8 cellular contexts compared by ENCODE assay signal in the genomic region with DNA sequence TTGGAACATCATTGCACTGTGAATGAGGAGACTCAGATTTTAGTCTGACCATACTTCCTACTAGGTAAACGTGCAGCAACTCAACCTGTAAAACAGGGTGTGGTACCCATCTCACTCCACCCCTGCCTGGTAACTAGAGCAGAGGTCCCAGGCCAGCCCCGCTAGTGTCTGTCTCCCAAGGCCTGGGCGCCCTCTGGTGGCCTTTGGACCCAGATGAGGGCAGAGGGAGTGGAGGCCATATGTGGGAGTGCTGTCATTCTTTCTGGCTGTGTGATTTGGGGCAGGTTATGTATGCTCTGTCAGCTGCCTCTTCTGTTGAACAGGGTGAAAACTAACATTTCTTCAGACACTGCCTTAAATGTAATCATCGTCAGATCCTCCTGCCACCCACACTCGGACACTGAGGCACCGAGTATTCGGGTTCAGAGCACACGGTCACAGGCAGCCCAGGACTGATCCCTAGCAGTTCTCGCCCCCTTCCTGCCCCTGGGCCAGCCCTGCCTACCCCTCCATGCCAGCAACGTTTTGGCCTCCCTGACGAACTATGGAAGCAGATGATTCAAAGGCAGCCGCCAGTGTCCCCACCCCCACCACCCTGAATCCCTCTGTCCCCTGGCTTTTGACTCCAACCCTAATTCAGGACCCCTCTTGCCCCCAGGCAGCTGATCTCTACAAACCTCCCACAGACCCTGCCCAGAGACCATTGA.
A peak's percentile ranks its signal among the peaks of the same experiment; 100 is the strongest.
DNase-seq lines count a peak whose midpoint lies in the region; ATAC-seq and TF ChIP-seq lines count a peak whose summit lies in the region.

No MANE protein-coding gene starts in this region.

- H3K4me3 Mint-ChIP-seq in activated B cell treated with CpG ODN at 0.5 μM for 24 hours, result no peak overlapping the region

- H4K20me1 ChIP-seq in mammary epithelial cell (ENCODE audit: insufficient read depth, low read length), result no peaks in the 10 kb centered on the region

- no peak overlapping the region for H3K27ac Mint-ChIP-seq in activated B cell treated with CpG ODN at 0.5 μM for 24 hours

- peak; percentile 68 for ATAC-seq in GM18519 (IDR thresholded peaks at IDR 0.05; ENCODE audit: low FRiP score, unreplicated experiment)
- ATAC-seq in HG03066 (IDR thresholded peaks at IDR 0.05; ENCODE audit: low read depth, unreplicated experiment), result peak; percentile 76
- ATAC-seq in activated B cell treated with CpG ODN at 0.5 μM for 24 hours (ENCODE audit: low read depth), result peak; percentile 92

- H2AFZ ChIP-seq in mammary epithelial cell (ENCODE audit: low read depth, low read length), result no peak overlapping the region

- H3K27me3 ChIP-seq in AG04450 (ENCODE audit: control insufficient read depth, insufficient read depth, low read length) (peaks cover 19% of the 10 kb centered on the region), mammary epithelial cell (ENCODE audit: insufficient read depth, low read length) (no peaks in the 10 kb centered on the region), kidney epithelial cell (ENCODE audit: control insufficient read depth, insufficient read depth, low read length) (peaks cover 13% of the 10 kb centered on the region)

- BruUV-seq in mammary epithelial cell (replicated peaks; lab: Mats Ljungman, UMichigan), result no TSS peak

- dilution Hi-C loops in mammary epithelial cell (cut with HindIII; ENCODE audit: low sequenced_read_pairs), result loop anchor here (25.0 kb wide), 1 partner anchor 380 kb away; no protein-coding TSS in a partner anchor

- H3K4me1 Mint-ChIP-seq in activated B cell treated with CpG ODN at 0.5 μM for 24 hours, result peaks cover 35% of the 10 kb centered on the region

- H3K27ac ChIP-seq in AG04450 (ENCODE audit: low read depth, low read length) (no peak overlapping the region), mammary epithelial cell (ENCODE audit: insufficient read depth, low read depth, low read length) (no peak overlapping the region)

- intact Hi-C loops in activated B cell treated with CpG ODN at 0.5 μM for 24 hours (cut with micrococcal nuclease) (loop anchor here (1.0 to 2.0 kb wide), 6 partner anchors 41 to 376 kb away; partner anchors contain the start of gene POU2F1), mammary epithelial cell (cut with micrococcal nuclease) (loop anchor here (1.0 to 10.0 kb wide), 6 partner anchors 41 to 537 kb away; partner anchors contain the start of gene POU2F1)

- no peaks in the 10 kb centered on the region for H3K36me3 Mint-ChIP-seq in activated B cell treated with CpG ODN at 0.5 μM for 24 hours (ENCODE audit: low read depth)

- peak; percentile 23 for DNase-seq in AG04450 (ENCODE audit: low read depth, low spot score)
- DNase-seq in NCI-H2171 (lab: John Stamatoyannopoulos, UW), result peak; percentile 72
- DNase-seq in activated B cell treated with CpG ODN at 0.5 μM for 24 hours, result peak; percentile 75
- peak; percentile 73 for DNase-seq in mammary epithelial cell
- peak; percentile 18 for DNase-seq in kidney epithelial cell (ENCODE audit: low read depth)
- peak; percentile 88 for DNase-seq in stimulated activated CD4-positive, alpha-beta T cell treated with anti-CD3 and anti-CD28 coated beads, Interleukin-1b, Interleukin-23, amount 100 ng/mL, for 48 hours

- H3K4me1 ChIP-seq in mammary epithelial cell (ENCODE audit: insufficient read depth, low read length), result peaks cover 6% of the 10 kb centered on the region

- no peak overlapping the region for H3K4me3 ChIP-seq in AG04450 (ENCODE audit: low read depth, low read length)
- no peak overlapping the region for H3K4me3 ChIP-seq in mammary epithelial cell (replicated peaks in 1 of 3; ENCODE audit: insufficient read depth in 1 of 3, low read depth in 2 of 3, low read length in 3 of 3)
- no peak overlapping the region for H3K4me3 ChIP-seq in kidney epithelial cell (ENCODE audit: low read depth, low read length)

- CTCF ChIA-PET in AG04450 (lab: Charles Lee) (interaction anchor here (0.6 to 7.0 kb wide), 14 partner anchors 17 to 605 kb away, joined by 3 to 105 read pairs (median 5); no protein-coding TSS in a partner anchor), activated B cell treated with CpG ODN at 0.5 μM for 24 hours (lab: Charles Lee) (interaction anchor here (0.9 to 5.5 kb wide), 16 partner anchors 10 to 381 kb away, joined by 3 to 42 read pairs (median 5); partner anchors contain the start of gene POU2F1), mammary epithelial cell (lab: Charles Lee; ENCODE audit: low non-redundant PET) (no interaction called here)

- H3K4me2 ChIP-seq in mammary epithelial cell (ENCODE audit: insufficient read depth, low read depth, low read length), result no peak overlapping the region

- in situ Hi-C loops in mammary epithelial cell (cut with MboI; ENCODE audit: low sequenced_read_pairs in 2 of 2), result loop anchor here (5.0 to 25.0 kb wide), 4 partner anchors 177 to 530 kb away; no protein-coding TSS in a partner anchor

- H3K9ac ChIP-seq in mammary epithelial cell (ENCODE audit: insufficient read depth, low read length), result no peak overlapping the region

- TF ChIP-seq CTCF in AG04450 (IDR thresholded peaks at IDR 0.05; ENCODE audit: low read depth, low read length) (peak; percentile 87), activated B cell treated with CpG ODN at 0.5 μM for 24 hours (IDR thresholded peaks at IDR 0.05) (no peak), mammary epithelial cell (conservative IDR thresholded peaks at IDR 0.05 in 1 of 2, IDR thresholded peaks at IDR 0.05 in 1 of 2; ENCODE audit: extremely low read depth in 1 of 2, insufficient read depth in 1 of 2, low read depth in 1 of 2, low read length in 2 of 2) (peak; percentile 92), kidney epithelial cell (IDR thresholded peaks at IDR 0.05; ENCODE audit: insufficient read depth, low read length, poor library complexity, severe bottlenecking) (peak; percentile 89)

- no peaks in the 10 kb centered on the region for H3K36me3 ChIP-seq in mammary epithelial cell (ENCODE audit: insufficient read depth, low read length)
- no peaks in the 10 kb centered on the region for H3K36me3 ChIP-seq in kidney epithelial cell (ENCODE audit: control insufficient read depth, insufficient read depth, low read length)

- no peaks in the 10 kb centered on the region for H3K27me3 Mint-ChIP-seq in activated B cell treated with CpG ODN at 0.5 μM for 24 hours

- H3K9me3 Mint-ChIP-seq in activated B cell treated with CpG ODN at 0.5 μM for 24 hours, result no peaks in the 10 kb centered on the region

- H3K79me2 ChIP-seq in mammary epithelial cell (ENCODE audit: insufficient read depth, low read length), result no peaks in the 10 kb centered on the region

- POLR2A ChIA-PET in AG04450 (lab: Yijun Ruan, JAX), result interaction anchor here (0.9 kb wide), 1 partner anchor 175 kb away, joined by 3 read pairs; no protein-coding TSS in a partner anchor
- POLR2A ChIA-PET in activated B cell treated with CpG ODN at 0.5 μM for 24 hours (lab: Charles Lee), result no interaction called here

- no peaks in the 10 kb centered on the region; the same call in 1 of the 2 replicates for H3K9me3 ChIP-seq in AG04450 (ENCODE audit: control insufficient read depth, insufficient read depth, low read length)
- H3K9me3 ChIP-seq in mammary epithelial cell (replicated peaks; ENCODE audit: insufficient read depth, low read length), result no peaks in the 10 kb centered on the region

- 30% methylated on average over 5 of the region's 12 CpGs for WGBS in mammary epithelial cell (ENCODE audit: low coverage, missing lambda C conversion rate)

Comparison
In these comparisons a context has a peak if more than half of its experiments do, and no peak if none do; other contexts are left out.
1. DNase-seq: peak in every context shown above with its lines; median percentile 88 in stimulated activated CD4-positive, alpha-beta T cell treated with anti-CD3 and anti-CD28 coated beads, Interleukin-1b, Interleukin-23, amount 100 ng/mL, for 48 hours; 75 in activated B cell treated with CpG ODN at 0.5 μM for 24 hours; 73 in mammary epithelial cell; 72 in NCI-H2171; 23 in AG04450; 18 in kidney epithelial cell.